In genomic region chr16:49987381-49987780, GRCh38 we compare ENCODE assay signal across 2 cellular contexts.
TF ChIP-seq lines count a peak whose summit lies in the region.

No MANE protein-coding gene starts in this region.

TF ChIP-seq in HepG2, 621 proteins besides CTCF, POLR2A, EP300 and RAD21:
- TF ChIP-seq ZNF782 (CRISPR knock-in tag; IDR thresholded peaks at IDR 0.05; ENCODE audit: borderline replicate concordance): no peak
- 0 out of 2 replicates have a peak, but pooled peaks have one; percentile 29 for TF ChIP-seq ZKSCAN1 (IDR thresholded peaks at IDR 0.05; ENCODE audit: low read length)

TF ChIP-seq in H1, 55 proteins besides CTCF, POLR2A, EP300 and RAD21:
- TF ChIP-seq SP2 (IDR thresholded peaks at IDR 0.05; ENCODE audit: low read length) (no peak), TAF7 (optimal IDR thresholded peaks at IDR 0.05; ENCODE audit: borderline replicate concordance, low read depth, low read length) (no peak)
